8 cellular contexts compared by ENCODE assay signal in the genomic region with DNA sequence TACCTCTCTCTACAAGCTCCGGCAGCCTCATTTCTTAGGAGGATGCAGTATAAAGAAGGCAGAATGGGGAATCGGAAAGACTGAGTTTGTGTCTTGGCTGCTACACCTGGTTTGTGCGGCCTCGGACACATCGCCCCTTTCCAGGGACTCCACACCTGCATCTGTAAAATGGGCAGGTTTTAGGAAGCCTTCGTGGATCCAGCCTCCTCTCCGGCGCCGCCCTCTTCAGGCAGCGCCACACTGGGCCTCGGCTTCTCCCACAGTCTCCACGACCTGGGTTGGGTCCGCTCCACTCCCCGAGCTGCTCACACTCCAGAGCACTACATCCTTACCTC. TPM values are rescaled to one million over a fixed set of nuclear protein-coding genes. Genes with fewer than 3 reads are reported as not detected.
A peak's percentile ranks its signal among the peaks of the same experiment; 100 is the strongest.
DNase-seq lines count a peak whose midpoint lies in the region; ATAC-seq and TF ChIP-seq lines count a peak whose summit lies in the region.

No MANE protein-coding gene starts in this region.

- H3K27me3 Mint-ChIP-seq in Calu3 (ENCODE audit: unreplicated experiment) (no peaks in the 10 kb centered on the region), H9 (ENCODE audit: low read depth) (no peaks in the 10 kb centered on the region; the same call in none of the 2 replicates)

- H3K9me3 Mint-ChIP-seq in Calu3 (ENCODE audit: low read depth, unreplicated experiment) (no peaks in the 10 kb centered on the region), H9 (no peaks in the 10 kb centered on the region)

- H4K8ac ChIP-seq in H9 (replicated peaks; ENCODE audit: insufficient read length, low read depth, low read length) (no peak overlapping the region), trophoblast cell (ENCODE audit: low read depth, low read length) (peak overlapping the region; percentile 89)

- H3K79me1 ChIP-seq in H9 (ENCODE audit: insufficient read depth, low read depth, low read length, poor library complexity, severe bottlenecking): peaks cover 6% of the 10 kb centered on the region
- H3K79me1 ChIP-seq in trophoblast cell (ENCODE audit: low read length): peaks cover 9% of the 10 kb centered on the region

- intact Hi-C loops in Calu3 (cut with micrococcal nuclease; ENCODE audit: unreplicated experiment): loop anchor here (1.0 to 5.0 kb wide), 2 partner anchors 38 to 112 kb away; no protein-coding TSS in a partner anchor

- H3K56ac ChIP-seq in H9 (ENCODE audit: insufficient read length, low read depth, low read length): no peak overlapping the region

- BruUV-seq in Calu3 (replicated peaks; lab: Mats Ljungman, UMichigan): no TSS peak

- H2AFZ ChIP-seq in H9 (ENCODE audit: low read length) (no peak overlapping the region), fibroblast of lung (ENCODE audit: low read length) (peak overlapping the region; percentile 98), trophoblast cell (ENCODE audit: insufficient read depth, low read length, poor library complexity) (peak overlapping the region; percentile 75)

- H3K4me3 ChIP-seq in RWPE2 (ENCODE audit: severe bottlenecking) (peak overlapping the region; percentile 86), fibroblast of lung (replicated peaks in 1 of 4; ENCODE audit: control extremely low read depth in 1 of 4, insufficient read depth in 1 of 4, low read depth in 3 of 4, low read length in 4 of 4) (peak overlapping the region; percentile 92 to 100 (median 98)), trophoblast cell (ENCODE audit: low read depth, low read length) (peak overlapping the region; percentile 82)

- H3K4me1 ChIP-seq in H9 (ENCODE audit: insufficient read depth, low read length): no peaks in the 10 kb centered on the region; the same call in 1 of the 2 replicates
- H3K4me1 ChIP-seq in RWPE2 (ENCODE audit: insufficient read depth, poor library complexity, severe bottlenecking): peaks cover 5% of the 10 kb centered on the region
- no peaks in the 10 kb centered on the region for H3K4me1 ChIP-seq in fibroblast of lung (ENCODE audit: control insufficient read depth, extremely low read depth, insufficient read depth, low read length)
- H3K4me1 ChIP-seq in trophoblast cell (ENCODE audit: control insufficient read depth in 1 of 2, insufficient read depth in 2 of 2, low read length in 2 of 2): peaks cover 2 to 11% of the 10 kb centered on the region in 2 experiments

- ATAC-seq in RWPE2 (ENCODE audit: low read depth) (peak; percentile 6), GM21825 (IDR thresholded peaks at IDR 0.05; ENCODE audit: unreplicated experiment) (no peak)

- H3K27ac ChIP-seq in H9 (ENCODE audit: insufficient read length, low read depth, low read length) (no peak overlapping the region), RWPE2 (ENCODE audit: poor library complexity, severe bottlenecking) (peak overlapping the region; percentile 82), fibroblast of lung (ENCODE audit: insufficient read depth, low read length) (peak overlapping the region; percentile 87), trophoblast cell (ENCODE audit: low read depth, low read length) (no peak overlapping the region)

- H3K14ac ChIP-seq in H9 (ENCODE audit: insufficient read depth, low read length): peak overlapping the region; percentile 86
- peak overlapping the region; percentile 69 for H3K14ac ChIP-seq in trophoblast cell (ENCODE audit: low read length)

- no peak overlapping the region for H3T11ph ChIP-seq in H9 (ENCODE audit: low read length)

- H3K4me1 Mint-ChIP-seq in Calu3 (ENCODE audit: low read depth, unreplicated experiment) (peaks cover 16% of the 10 kb centered on the region), H9 (peaks cover 14 to 26% of the 10 kb centered on the region in 2 experiments)

- H3K9ac ChIP-seq in H9 (ENCODE audit: extremely low read depth, insufficient read length, low read length) (peak overlapping the region; percentile 88), fibroblast of lung (ENCODE audit: insufficient read depth, low read length) (peak overlapping the region; percentile 88), trophoblast cell (ENCODE audit: low read length) (peak overlapping the region; percentile 19)

- H2BK12ac ChIP-seq in H9 (ENCODE audit: insufficient read length, low read depth, low read length) (peak overlapping the region; percentile 10), trophoblast cell (ENCODE audit: low read length) (peak overlapping the region; percentile 38)

- DNase-seq in Calu3 (no peak), H9 (no peak), RWPE2 (ENCODE audit: low spot score) (no peak), fibroblast of lung (ENCODE audit: low read depth in 2 of 2) (peak in 1 of 2 donors; percentile 1), trophoblast cell (no peak), DMS114 treated with DMSO at 0.1 percent for 48 hours (lab: John Stamatoyannopoulos, UW; ENCODE audit: unreplicated experiment) (no peak), D341Med (ENCODE audit: low spot score) (no peak)

- WGBS in H9 (ENCODE audit: extremely low coverage, insufficient read length, low lambda C conversion rate): no CpG with 5 or more reads among the region's 14 CpGs
- WGBS in trophoblast cell (ENCODE audit: extremely low coverage, insufficient coverage, insufficient read length): no CpG with 5 or more reads among the region's 14 CpGs

- H4K5ac ChIP-seq in H9 (ENCODE audit: insufficient read length, low read depth, low read length): no peak overlapping the region

- peaks cover 19% of the 10 kb centered on the region for H3K36me3 ChIP-seq in RWPE2 (ENCODE audit: low read depth)
- H3K36me3 ChIP-seq in fibroblast of lung (ENCODE audit: control insufficient read depth, insufficient read depth, low read length): no peaks in the 10 kb centered on the region
- peaks cover 0 to 6% of the 10 kb centered on the region in 2 experiments for H3K36me3 ChIP-seq in trophoblast cell (ENCODE audit: control insufficient read depth in 1 of 2, insufficient read depth in 2 of 2, low read length in 2 of 2)

- no peak overlapping the region for H2BK20ac ChIP-seq in H9 (ENCODE audit: low read depth, low read length, poor library complexity, severe bottlenecking)

- CTCF ChIA-PET in Calu3 (lab: Charles Lee): interaction anchor here (1.3 to 1.5 kb wide), 2 partner anchors 38 to 190 kb away, joined by 3 read pairs; partner anchors contain the start of gene SLC25A28

- H3K27ac Mint-ChIP-seq in Calu3 (ENCODE audit: unreplicated experiment): peak overlapping the region; percentile 93
- peak overlapping the region; percentile 96 to 99 (median 98) for H3K27ac Mint-ChIP-seq in H9

- peak overlapping the region; percentile 54 for H4K12ac ChIP-seq in trophoblast cell (ENCODE audit: low read depth, low read length)

- peak overlapping the region; percentile 94 for H3K4me2 ChIP-seq in H9 (ENCODE audit: insufficient read depth, insufficient read length, low read length)
- peak overlapping the region; percentile 93 for H3K4me2 ChIP-seq in fibroblast of lung (ENCODE audit: extremely low read depth, insufficient read depth, low read length)
- peak overlapping the region; percentile 74 for H3K4me2 ChIP-seq in trophoblast cell (ENCODE audit: low read length)

- peak overlapping the region; percentile 88 for H3K4me3 Mint-ChIP-seq in Calu3 (ENCODE audit: low read depth, unreplicated experiment)
- H3K4me3 Mint-ChIP-seq in H9: peak overlapping the region; percentile 94 to 95

- peaks cover 8% of the 10 kb centered on the region for H3K23me2 ChIP-seq in H9 (ENCODE audit: insufficient read length, low read depth, low read length, poor library complexity, severe bottlenecking)

- H2AK5ac ChIP-seq in H9 (ENCODE audit: insufficient read length, low read length): no peak overlapping the region
- H2AK5ac ChIP-seq in trophoblast cell (ENCODE audit: low read length): peak overlapping the region; percentile 40

- H3K9me3 ChIP-seq in H9 (ENCODE audit: control insufficient read depth, low read depth, low read length) (no peaks in the 10 kb centered on the region), RWPE2 (ENCODE audit: severe bottlenecking) (no peaks in the 10 kb centered on the region), fibroblast of lung (ENCODE audit: control insufficient read depth, insufficient read depth, low read depth, low read length) (no peaks in the 10 kb centered on the region), trophoblast cell (ENCODE audit: insufficient read depth, low read depth, low read length) (no peaks in the 10 kb centered on the region)

- no peak overlapping the region for H2BK120ac ChIP-seq in H9 (ENCODE audit: low read depth, low read length, poor library complexity, severe bottlenecking)
- H2BK120ac ChIP-seq in trophoblast cell (ENCODE audit: insufficient read depth, low read length, poor library complexity): peak overlapping the region; percentile 8

- H2BK15ac ChIP-seq in H9 (ENCODE audit: low read depth, low read length): no peak overlapping the region

- H3K36me3 Mint-ChIP-seq in Calu3 (ENCODE audit: insufficient read depth, unreplicated experiment) (peaks cover 30% of the 10 kb centered on the region), H9 (ENCODE audit: insufficient read depth in 1 of 3, low read depth in 3 of 3) (peaks cover 0 to 10% (median 7%) of the 10 kb centered on the region in 3 experiments; a peak in 4 of 7 replicates)

- H3K4ac ChIP-seq in H9 (ENCODE audit: low read depth, low read length): peak overlapping the region; percentile 11; the same call in 1 of the 2 replicates
- H3K4ac ChIP-seq in trophoblast cell (ENCODE audit: low read depth, low read length): peak overlapping the region; percentile 87

- peak overlapping the region; percentile 92 for H3K18ac ChIP-seq in H9 (ENCODE audit: insufficient read length, low read depth, low read length)
- H3K18ac ChIP-seq in trophoblast cell (ENCODE audit: low read length): peak overlapping the region; percentile 17

- H3K23ac ChIP-seq in H9 (ENCODE audit: insufficient read length, low read depth, low read length): no peak overlapping the region
- no peak overlapping the region for H3K23ac ChIP-seq in trophoblast cell (ENCODE audit: low read length)

- H3K27me3 ChIP-seq in H9 (ENCODE audit: insufficient read depth, low read length) (no peaks in the 10 kb centered on the region), RWPE2 (ENCODE audit: insufficient read depth, poor library complexity, severe bottlenecking) (no peaks in the 10 kb centered on the region), fibroblast of lung (ENCODE audit: control insufficient read depth, insufficient read depth, low read length) (no peaks in the 10 kb centered on the region), trophoblast cell (ENCODE audit: insufficient read depth, low read length) (no peaks in the 10 kb centered on the region)

- H3K79me2 ChIP-seq in H9 (ENCODE audit: insufficient read depth, low read length) (peaks cover 6% of the 10 kb centered on the region; the same call in 1 of the 2 replicates), fibroblast of lung (ENCODE audit: control insufficient read depth, insufficient read depth, low read length) (peaks cover 11% of the 10 kb centered on the region), trophoblast cell (ENCODE audit: control insufficient read depth, insufficient read depth, low read length, poor library complexity) (peaks cover 7% of the 10 kb centered on the region)

- H2BK5ac ChIP-seq in H9 (ENCODE audit: insufficient read length, low read length) (peak overlapping the region; percentile 43), trophoblast cell (ENCODE audit: low read depth, low read length, poor library complexity) (peak overlapping the region; percentile 67)

- no peak for TF ChIP-seq CTCF in Calu3 (IDR thresholded peaks at IDR 0.05; ENCODE audit: unreplicated experiment)
- no peak for TF ChIP-seq CTCF in H9 (conservative IDR thresholded peaks at IDR 0.05)
- TF ChIP-seq CTCF in RWPE2 (IDR thresholded peaks at IDR 0.05; ENCODE audit: poor library complexity, severe bottlenecking): no peak
- TF ChIP-seq CTCF in fibroblast of lung (conservative IDR thresholded peaks at IDR 0.05 in 1 of 2, IDR thresholded peaks at IDR 0.05 in 1 of 2; ENCODE audit: low read depth in 1 of 2, low read length in 2 of 2): no peak

- H4K91ac ChIP-seq in H9 (ENCODE audit: insufficient read length, low read depth, low read length): no peak overlapping the region
- peak overlapping the region; percentile 87 for H4K91ac ChIP-seq in trophoblast cell (ENCODE audit: low read depth, low read length)

- H4K20me1 ChIP-seq in H9 (ENCODE audit: control insufficient read depth, insufficient read depth, insufficient read length) (no peaks in the 10 kb centered on the region), fibroblast of lung (ENCODE audit: control insufficient read depth, extremely low read depth, insufficient read depth, low read length) (no peaks in the 10 kb centered on the region)

RNA-seq across cellular contexts. Expression of gene GOT1, which starts 0.3 kb away (rescaled TPM):
- 33.9 and 35.6 TPM in 2 replicates for total RNA-seq in Calu3 (2022)
- 43.3 and 47.4 TPM in 2 replicates for total RNA-seq in H9 (2021)
- total RNA-seq in fibroblast of lung: 31.8 and 52.2 TPM in 2 replicates
- 20.8 and 30.2 TPM in 2 replicates for polyA plus RNA-seq in fibroblast of lung
- 20.0 and 28.4 TPM in 2 replicates for polyA plus RNA-seq in fibroblast of lung (2012)
- 11.5 and 12.5 TPM in 2 replicates for polyA minus RNA-seq in fibroblast of lung (ENCODE audit: low replicate concordance)
- polyA plus RNA-seq in trophoblast cell (2013): 52.9 and 53.8 TPM in 2 replicates

Comparison
In these comparisons a context has a peak if more than half of its experiments do, and no peak if none do; other contexts are left out.
1. H3K27ac ChIP-seq: peak in RWPE2 (single experiment) and fibroblast of lung (single experiment); none in H9 (single experiment) and trophoblast cell (single experiment).
2. H3K9ac ChIP-seq: peak in every context shown above with its lines; median percentile 88 in H9; 88 in fibroblast of lung; 19 in trophoblast cell.
3. Peak in every context shown above with its lines, with median percentiles within 50 percentile points of each other: H3K4me2 ChIP-seq and H3K4me3 ChIP-seq.